28 cellular contexts compared by ENCODE assay signal in genomic region chr7:156875766-156876165, GRCh38.
"Had no signal": no experiment of that assay in that cellular context is flagged by ENCODE, and none has a peak within 500 bp of the region (broad histone marks: within the 10 kb centered on the region; RNA-seq: fewer than 3 reads in every experiment).

No MANE protein-coding gene starts in this region.

- H3K4me3 ChIP-seq: neural progenitor cell, ovary, psoas muscle, right lobe of liver, sigmoid colon, stomach, thoracic aorta, thyroid gland, tibial nerve, upper lobe of right lung, uterus had no signal

- H3K27me3 ChIP-seq: neural progenitor cell, ovary, right lobe of liver, sigmoid colon, stomach, thyroid gland, tibial nerve, upper lobe of right lung, uterus had no signal

- H2AFZ ChIP-seq: neural progenitor cell, parathyroid adenoma had no signal

- DNase-seq: naive thymus-derived CD4-positive, alpha-beta T cell; occipital lobe; ovary; posterior cingulate gyrus; psoas muscle; right cardiac atrium; right lobe of liver; sigmoid colon; small intestine; stimulated activated CD4-positive, alpha-beta T cell treated with anti-CD3 and anti-CD28 coated beads, Interleukin-15, amount 100 ng/mL, for 24 hours; stimulated activated CD4-positive, alpha-beta T cell treated with anti-CD3 and anti-CD28 coated beads, Interleukin-2, amount 100 ng/mL, for 24 hours; stimulated activated CD4-positive, alpha-beta T cell treated with anti-CD3 and anti-CD28 coated beads, Interleukin-2, amount 100 ng/mL, for 48 hours; stimulated activated CD4-positive, alpha-beta T cell treated with anti-CD3 and anti-CD28 coated beads, Interleukin-4, amount 100 ng/mL, for 24 hours; stimulated activated naive B cell treated with anti-CD40 and anti-IgM and Interleukin-4, amounts not matched to agents 10 μg/mL and 1 μg/mL and 100 μg/mL, for 72 hours; stimulated activated naive CD4-positive, alpha-beta T cell treated with Interleukin-2 at 50 U/mL for 16 hours; stomach; thyroid gland; upper lobe of right lung; uterus had no signal

- H3K9me3 ChIP-seq: ovary, psoas muscle, right lobe of liver, sigmoid colon, stomach, thoracic aorta, thyroid gland, upper lobe of right lung had no signal

- H3K4me2 ChIP-seq: neural progenitor cell had no signal

- H3K4me1 ChIP-seq: neural progenitor cell, parathyroid adenoma, psoas muscle, right lobe of liver, sigmoid colon, thyroid gland, tibial nerve, upper lobe of right lung, uterus had no signal

- H3K27ac ChIP-seq: neural progenitor cell, ovary, parathyroid adenoma, psoas muscle, right lobe of liver, sigmoid colon, stomach, thoracic aorta, thyroid gland, tibial nerve, upper lobe of right lung, uterus had no signal

- H3K4me3 Mint-ChIP-seq: nephron; neural progenitor cell; stimulated activated naive B cell treated with anti-CD40 and anti-IgM and Interleukin-4, amounts not matched to agents 10 μg/mL and 1 μg/mL and 100 μg/mL, for 72 hours; stimulated activated naive CD8-positive, alpha-beta T cell treated with anti-CD3 and anti-CD28 coated beads, Interleukin-15, Interleukin-2, amounts not matched to agents 100 ng/mL and 50 ng/mL, for 24 hours; type B pancreatic cell had no signal

- H3K27me3 Mint-ChIP-seq: naive thymus-derived CD4-positive, alpha-beta T cell; progenitor cell of endocrine pancreas; stimulated activated naive B cell treated with anti-CD40 and anti-IgM and Interleukin-4, amounts not matched to agents 10 μg/mL and 1 μg/mL and 100 μg/mL, for 72 hours; stimulated activated naive CD8-positive, alpha-beta T cell treated with anti-CD3 and anti-CD28 coated beads, Interleukin-15, Interleukin-2, amounts not matched to agents 100 ng/mL and 50 ng/mL, for 24 hours; type B pancreatic cell had no signal

- H3K9ac ChIP-seq: neural progenitor cell, parathyroid adenoma had no signal

- H3K27ac Mint-ChIP-seq: nephron; neural progenitor cell; progenitor cell of endocrine pancreas; stimulated activated naive B cell treated with anti-CD40 and anti-IgM and Interleukin-4, amounts not matched to agents 10 μg/mL and 1 μg/mL and 100 μg/mL, for 72 hours; type B pancreatic cell had no signal

- H3K4me1 Mint-ChIP-seq: nephron, neural progenitor cell had no signal

- H3K36me3 ChIP-seq: neural progenitor cell, ovary, right lobe of liver, thoracic aorta, thyroid gland, uterus had no signal

- ATAC-seq: naive thymus-derived CD4-positive, alpha-beta T cell; psoas muscle; right cardiac atrium; right lobe of liver; stimulated activated effector memory CD8-positive, alpha-beta T cell treated with anti-CD3 and anti-CD28 coated beads, Interleukin-12 subunit alpha, Interleukin-12 subunit beta, amount 100 ng/mL, for 72 hours; stimulated activated naive B cell treated with anti-CD40 and anti-IgM and Interleukin-4, amounts not matched to agents 10 μg/mL and 1 μg/mL and 100 μg/mL, for 72 hours; upper lobe of right lung had no signal
